Comparison of ENCODE assay signal across 8 cellular contexts in genomic region chr15:90994417-90995311, GRCh38. TPM values are rescaled to one million over a fixed set of nuclear protein-coding genes. Genes with fewer than 3 reads are reported as not detected.
DNase-seq lines count a peak whose midpoint lies in the region; ATAC-seq, FAIRE-seq and TF ChIP-seq lines count a peak whose summit lies in the region.

Gene PRC1 (minus strand): TSS chr15:90994535. CDS start chr15:90994417, 118 bp downstream.

- peak within 1 kb of the TSS; percentile 86 for H3K9ac ChIP-seq in keratinocyte (ENCODE audit: control insufficient read depth, extremely low read depth, insufficient read depth, low read length)

- no peak for TF ChIP-seq CTCF in AG10803 (conservative IDR thresholded peaks at IDR 0.05; ENCODE audit: low read length)
- no peak for TF ChIP-seq CTCF in keratinocyte (optimal IDR thresholded peaks at IDR 0.05 in 1 of 3, IDR thresholded peaks at IDR 0.05 in 1 of 3, conservative IDR thresholded peaks at IDR 0.05 in 1 of 3; ENCODE audit: extremely low read depth in 1 of 3, insufficient read depth in 2 of 3, low read length in 3 of 3)

- no peaks in the 10 kb centered on the region for H3K9me3 ChIP-seq in keratinocyte (ENCODE audit: control insufficient read depth, low read depth, low read length)

- peak within 1 kb of the TSS; percentile 84 for H3K27ac ChIP-seq in keratinocyte (ENCODE audit: control insufficient read depth, insufficient read depth, low read length)

- H4K20me1 ChIP-seq in keratinocyte (ENCODE audit: control insufficient read depth, extremely low read depth, insufficient read depth, low read length), result no peaks in the 10 kb centered on the region

- H3K4me1 ChIP-seq in keratinocyte (ENCODE audit: control insufficient read depth, extremely low read depth, insufficient read depth, low read length), result peaks cover 4% of the 10 kb centered on the region

- peak; percentile 91 for ATAC-seq in GM19043 (IDR thresholded peaks at IDR 0.05; ENCODE audit: low read depth, unreplicated experiment)
- ATAC-seq in HG03378 (IDR thresholded peaks at IDR 0.05; ENCODE audit: unreplicated experiment), result peak; percentile 84

- DNase-seq in AG10803 (ENCODE audit: low read depth) (peak; percentile 96), NCI-H460 (ENCODE audit: extremely low read depth, low read depth) (peak; percentile 97), cerebellar nuclear complex (lab: John Stamatoyannopoulos, UW) (peak; percentile 86 to 96), keratinocyte (ENCODE audit: low read depth, low spot score) (peak; percentile 90)
- DNase-seq in activated CD4-positive, CD25-positive, alpha-beta regulatory T cell treated with anti-CD3 and anti-CD28 coated beads, Interleukin-2, amount 50 U/mL, for 72 hours, result peak; percentile 98
- peak; percentile 91 to 95 for DNase-seq in stimulated activated CD4-positive, alpha-beta T cell treated with anti-CD3 and anti-CD28 coated beads, Interleukin-15, amount 100 ng/mL, for 1 hour (ENCODE audit: low read depth in 1 of 2, low spot score in 1 of 2)

- peak within 1 kb of the TSS; percentile 90 for H3K4me2 ChIP-seq in keratinocyte (ENCODE audit: control insufficient read depth, extremely low read depth, insufficient read depth, low read depth, low read length)

- peak within 1 kb of the TSS; percentile 99 for H2AFZ ChIP-seq in keratinocyte (ENCODE audit: control insufficient read depth, low read length)

- FAIRE-seq in keratinocyte (lab: Jason Lieb, UNC), result no peak

- peaks cover 45% of the 10 kb centered on the region for H3K79me2 ChIP-seq in keratinocyte (ENCODE audit: control insufficient read depth, insufficient read depth, low read length)

- dilution Hi-C loops in keratinocyte (cut with MboI; ENCODE audit: extremely low pct_ligation_motif_present, low sequenced_read_pairs), result no loop called here

- H3K9me1 ChIP-seq in keratinocyte (ENCODE audit: control insufficient read depth, extremely low read depth, insufficient read depth, low read length), result no peaks in the 10 kb centered on the region

- H3K27me3 ChIP-seq in keratinocyte (ENCODE audit: control insufficient read depth, extremely low read depth, insufficient read depth, low read length), result no peaks in the 10 kb centered on the region

- peak within 1 kb of the TSS; percentile 95 for H3K4me3 ChIP-seq in AG10803 (ENCODE audit: low read length)
- H3K4me3 ChIP-seq in keratinocyte (ENCODE audit: control insufficient read depth in 2 of 3, extremely low read depth in 1 of 3, insufficient read depth in 2 of 3, low read depth in 1 of 3, low read length in 3 of 3), result peak within 1 kb of the TSS; percentile 71 to 96 (median 89)

- H3K36me3 ChIP-seq in keratinocyte (ENCODE audit: control insufficient read depth in 2 of 2, extremely low read depth in 1 of 2, insufficient read depth in 2 of 2, low read length in 2 of 2), result peaks cover 8 to 12% of the 10 kb centered on the region in 2 experiments

RNA-seq across cellular contexts. Expression of gene PRC1, which starts in this region (rescaled TPM):
- 168 and 185 TPM in 2 replicates for total RNA-seq in NCI-H460 (2014; rRNA removed; shearing (Covaris generic))
- polyA plus RNA-seq in NCI-H460 (2014; cell fraction: nucleus; rRNA removed), result 316 and 415 TPM in 2 replicates
- 23.4 to 105 TPM (median 78.4 TPM) in 3 replicates for polyA plus RNA-seq in keratinocyte
- 11.3 TPM for polyA plus RNA-seq in keratinocyte (2011; ENCODE audit: low read depth)
- polyA plus RNA-seq in keratinocyte (2011; cell fraction: cytosol; rRNA removed), result 20.9 and 28.4 TPM in 2 replicates
- polyA plus RNA-seq in keratinocyte (2011; cell fraction: nucleus; rRNA removed), result 34.7 and 36.2 TPM in 2 replicates
- polyA plus RNA-seq in keratinocyte (2012; ENCODE audit: low replicate concordance), result 2.1 and 55.4 TPM in 2 replicates
- polyA minus RNA-seq in keratinocyte, result 21.7 to 136 TPM (median 82.1 TPM) in 3 replicates
- 28.0 TPM for polyA minus RNA-seq in keratinocyte (2011; cell fraction: cytosol; rRNA and poly(A)+ RNA removed)
- polyA minus RNA-seq in keratinocyte (2011; cell fraction: nucleus; rRNA and poly(A)+ RNA removed), result 9.6 and 14.0 TPM in 2 replicates

Comparison
In these comparisons a context has a peak if more than half of its experiments do, and no peak if none do; other contexts are left out.
1. Peak in every context shown above with its lines: DNase-seq, ATAC-seq, H3K4me3 ChIP-seq and H3K27ac ChIP-seq.